ENCODE assay signal across 8 cellular contexts in the genomic region with DNA sequence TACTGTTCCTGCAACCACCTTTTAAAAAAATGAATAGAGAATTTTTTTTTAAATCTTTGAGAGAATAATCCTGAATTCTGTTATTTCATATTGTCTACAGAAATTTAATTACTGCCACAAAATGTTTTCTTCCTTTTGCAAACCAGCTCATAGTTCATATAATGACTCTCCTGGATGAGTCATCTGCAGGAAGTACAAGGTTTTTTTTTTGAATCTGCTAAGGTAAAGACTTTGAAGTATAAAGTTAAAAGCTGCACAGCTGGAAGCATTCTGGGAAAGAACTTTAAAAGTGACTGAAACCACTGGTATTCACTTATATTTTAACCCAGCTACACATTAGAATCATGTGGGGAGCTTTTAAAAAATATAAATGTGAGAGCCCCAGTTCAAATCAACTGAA. TPM values are rescaled to one million over a fixed set of nuclear protein-coding genes. Genes with fewer than 3 reads are reported as not detected.
DNase-seq lines count a peak whose midpoint lies in the region; ATAC-seq and TF ChIP-seq lines count a peak whose summit lies in the region.

No MANE protein-coding gene starts in this region.

- in situ Hi-C loops in IMR-90 (cut with MboI; ENCODE audit: low sequenced_read_pairs): no loop called here

- H4K91ac ChIP-seq in IMR-90 (ENCODE audit: insufficient read depth, low read depth, low read length): no peak overlapping the region

- peaks cover 3% of the 10 kb centered on the region for H3K4me1 ChIP-seq in IMR-90 (ENCODE audit: control insufficient read depth, insufficient read depth, low read length)
- H3K4me1 ChIP-seq in foreskin keratinocyte: peaks cover 25% of the 10 kb centered on the region

- no peak overlapping the region for H2BK5ac ChIP-seq in IMR-90 (ENCODE audit: low read depth, low read length, poor library complexity, severe bottlenecking)

- no peak overlapping the region for H3K4ac ChIP-seq in IMR-90 (ENCODE audit: low read depth, low read length)

- no peak overlapping the region for H2AK9ac ChIP-seq in IMR-90 (replicated peaks; ENCODE audit: low read depth, low read length, poor library complexity)

- intact Hi-C loops in IMR-90 (cut with micrococcal nuclease): no loop called here

- no peak overlapping the region for H2BK15ac ChIP-seq in IMR-90 (ENCODE audit: low read depth, low read length)

- no peak overlapping the region for H2BK20ac ChIP-seq in IMR-90 (ENCODE audit: low read depth, low read length)

- CTCF ChIA-PET in IMR-90 (lab: Yijun Ruan, JAX): interaction anchor here (0.6 kb wide), 2 partner anchors 108 to 483 kb away, joined by 3 to 4 read pairs; no protein-coding TSS in a partner anchor

- POLR2A ChIA-PET in IMR-90 (lab: Charles Lee; ENCODE audit: unreplicated experiment): no interaction called here

- no peaks in the 10 kb centered on the region for H3K36me3 ChIP-seq in IMR-90 (ENCODE audit: control insufficient read depth, insufficient read depth, low read length)

- no peak overlapping the region for H3K4me2 ChIP-seq in IMR-90 (ENCODE audit: low read depth, low read length)

- H2AK5ac ChIP-seq in IMR-90 (ENCODE audit: low read depth, low read length): no peak overlapping the region

- H4K5ac ChIP-seq in IMR-90 (ENCODE audit: low read depth, low read length): no peak overlapping the region

- H4K8ac ChIP-seq in IMR-90 (ENCODE audit: low read depth in 2 of 2, low read length in 2 of 2): no peak overlapping the region

- dilution Hi-C loops in IMR-90 (cut with HindIII; ENCODE audit: low sequenced_read_pairs, unreplicated experiment): no loop called here

- peak; percentile 72 for ATAC-seq in GM18505 (IDR thresholded peaks at IDR 0.05; ENCODE audit: unreplicated experiment)
- ATAC-seq in GM21576 (IDR thresholded peaks at IDR 0.05; ENCODE audit: unreplicated experiment): peak; percentile 74
- ATAC-seq in IMR-90 (ENCODE audit: low read depth): no peak
- peak; percentile 89 for ATAC-seq in foreskin keratinocyte

- H3K27me3 ChIP-seq in IMR-90 (ENCODE audit: control insufficient read depth, insufficient read depth, low read length) (no peaks in the 10 kb centered on the region), foreskin keratinocyte (no peaks in the 10 kb centered on the region)

- no peaks in the 10 kb centered on the region for H3K9me1 ChIP-seq in IMR-90 (ENCODE audit: insufficient read depth, low read length)

- TF ChIP-seq CTCF in IMR-90 (conservative IDR thresholded peaks at IDR 0.05; ENCODE audit: low read depth, low read length) (no peak), foreskin keratinocyte (conservative IDR thresholded peaks at IDR 0.05) (no peak)

- H3K23ac ChIP-seq in IMR-90 (ENCODE audit: low read depth, low read length): no peak overlapping the region

- H3K18ac ChIP-seq in IMR-90 (ENCODE audit: low read depth, low read length): no peak overlapping the region

- BruUV-seq in IMR-90 (replicated peaks; lab: Mats Ljungman, UMichigan): no TSS peak

- no peak overlapping the region for H3K9ac ChIP-seq in IMR-90 (ENCODE audit: low read depth, low read length)

- H3K56ac ChIP-seq in IMR-90 (ENCODE audit: extremely low read depth, insufficient read depth, low read length): no peak overlapping the region

- H2AFZ ChIP-seq in IMR-90 (replicated peaks; ENCODE audit: low read length, poor library complexity): no peak overlapping the region

- no peaks in the 10 kb centered on the region for H3K9me3 ChIP-seq in IMR-90 (ENCODE audit: control insufficient read depth, insufficient read depth, low read length)

- no peak overlapping the region for H3K14ac ChIP-seq in IMR-90 (replicated peaks; ENCODE audit: low read depth, low read length)

- no peak overlapping the region for H2BK120ac ChIP-seq in IMR-90 (ENCODE audit: low read depth, low read length)

- no peak overlapping the region for H3K4me3 ChIP-seq in IMR-90 (ENCODE audit: insufficient read depth, low read depth, low read length)

- peak; percentile 28 for DNase-seq in IMR-90
- DNase-seq in foreskin keratinocyte: peak; percentile 39 to 64
- no peak for DNase-seq in NCI-H2107 (lab: John Stamatoyannopoulos, UW)
- no peak for DNase-seq in stimulated activated CD8-positive, alpha-beta memory T cell treated with anti-CD3 and anti-CD28 coated beads, Interleukin-4, amount 100 ng/mL, for 48 hours
- no peak for DNase-seq in NCI-H1092 (lab: John Stamatoyannopoulos, UW)
- DNase-seq in SIG-M5 (lab: John Stamatoyannopoulos, UW): no peak

- peaks cover 14 to 39% of the 10 kb centered on the region in 2 experiments; a peak in 3 of 4 replicates for H3K79me1 ChIP-seq in IMR-90 (ENCODE audit: low read depth in 1 of 2, low read length in 2 of 2)

- TF ChIP-seq POLR2A in GM18505 (IDR thresholded peaks at IDR 0.05; ENCODE audit: borderline replicate concordance, extremely low read depth, insufficient read depth, insufficient read length) (no peak), IMR-90 (IDR thresholded peaks at IDR 0.05; ENCODE audit: low read depth, low read length) (no peak)

- peaks cover 4% of the 10 kb centered on the region; the same call in 1 of the 2 replicates for H4K20me1 ChIP-seq in IMR-90 (ENCODE audit: insufficient read depth, low read length)

- TF ChIP-seq RAD21 in IMR-90 (IDR thresholded peaks at IDR 0.05; ENCODE audit: low read length): no peak

- no peak overlapping the region for H3K27ac ChIP-seq in IMR-90 (ENCODE audit: insufficient read depth, low read length)
- H3K27ac ChIP-seq in foreskin keratinocyte: no peak overlapping the region

TF ChIP-seq in IMR-90, 13 proteins besides CTCF, POLR2A, EP300 and RAD21:
- TF ChIP-seq RFX5 (IDR thresholded peaks at IDR 0.05; ENCODE audit: low read depth, low read length): no peak
- peak; percentile 20; the same call in 1 of the 2 replicates for TF ChIP-seq FOS (IDR thresholded peaks at IDR 0.05; ENCODE audit: low read depth, low read length)

RNA-seq across cellular contexts. Expression of gene SESTD1, which starts 25.4 kb away (rescaled TPM):
- total RNA-seq in IMR-90 (2012; rRNA removed) (11.1 and 12.7 TPM in 2 replicates), foreskin keratinocyte (15.2 and 23.2 TPM in 2 replicates)
- polyA plus RNA-seq in IMR-90 (2012; rRNA removed) (8.4 and 11.9 TPM in 2 replicates), foreskin keratinocyte (5.8 and 6.4 TPM in 2 replicates)
- 4.1 and 7.3 TPM in 2 replicates for polyA plus RNA-seq in IMR-90 (2012; cell fraction: cytosol; rRNA removed)
- 3.4 and 12.1 TPM in 2 replicates for polyA plus RNA-seq in IMR-90 (2012; cell fraction: nucleus; rRNA removed; ENCODE audit: low replicate concordance)

Comparison
In these comparisons a context has a peak if more than half of its experiments do, and no peak if none do; other contexts are left out.
1. DNase-seq: peak in IMR-90 (single experiment) and foreskin keratinocyte (2 of 2); none in NCI-H2107 (single experiment), stimulated activated CD8-positive, alpha-beta memory T cell treated with anti-CD3 and anti-CD28 coated beads, Interleukin-4, amount 100 ng/mL, for 48 hours (single experiment), NCI-H1092 (single experiment) and SIG-M5 (single experiment).